8 cellular contexts compared by ENCODE assay signal in the genomic region with DNA sequence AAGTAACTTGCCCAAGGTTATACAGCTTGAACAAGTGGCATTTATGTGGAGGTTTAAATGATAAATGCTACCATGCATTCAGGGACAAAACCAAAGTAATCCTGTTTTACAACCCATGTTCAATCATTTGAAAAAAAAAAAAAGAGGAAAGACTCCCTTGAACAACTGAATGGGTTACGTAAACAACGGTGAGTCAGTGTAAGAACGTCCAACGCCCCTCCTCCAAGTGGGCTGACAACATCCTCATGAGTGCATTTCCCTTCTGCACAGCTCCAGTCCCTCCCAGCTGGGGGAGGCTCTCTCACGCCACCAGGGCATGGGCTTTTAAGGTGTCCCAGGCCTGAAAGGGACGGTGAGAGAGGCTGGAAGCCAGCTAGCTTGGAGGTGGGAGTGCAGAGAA.
A peak's percentile ranks its signal among the peaks of the same experiment; 100 is the strongest.
DNase-seq lines count a peak whose midpoint lies in the region; ATAC-seq and TF ChIP-seq lines count a peak whose summit lies in the region.

No MANE protein-coding gene starts in this region.

- no peaks in the 10 kb centered on the region for H3K9me3 Mint-ChIP-seq in activated CD4-positive, alpha-beta T cell treated with anti-CD3 and anti-CD28 coated beads for 36 hours (ENCODE audit: low read depth)
- H3K9me3 Mint-ChIP-seq in dendritic cell treated with granulocyte-macrophage colony-stimulating factor and Interleukin-4, amounts not matched to agents 40 ng/mL and 50 ng/mL, for 4 days: no peaks in the 10 kb centered on the region

- H3K4me3 Mint-ChIP-seq in activated CD4-positive, alpha-beta T cell treated with anti-CD3 and anti-CD28 coated beads for 36 hours: no peak overlapping the region
- peak overlapping the region; percentile 42 for H3K4me3 Mint-ChIP-seq in dendritic cell treated with granulocyte-macrophage colony-stimulating factor and Interleukin-4, amounts not matched to agents 40 ng/mL and 50 ng/mL, for 4 days

- peak; percentile 99 for ATAC-seq in activated CD4-positive, alpha-beta T cell treated with anti-CD3 and anti-CD28 coated beads for 36 hours
- ATAC-seq in lung (ENCODE audit: insufficient read depth, low FRiP score): peak; percentile 99
- no peak for ATAC-seq in HG03097 (IDR thresholded peaks at IDR 0.05; ENCODE audit: low FRiP score, unreplicated experiment)

- peaks cover 0 to 22% of the 10 kb centered on the region in 2 donors for H3K36me3 ChIP-seq in lung (ENCODE audit: control insufficient read depth in 2 of 2, insufficient read depth in 2 of 2, low read length in 2 of 2)

- H3K36me3 Mint-ChIP-seq in activated CD4-positive, alpha-beta T cell treated with anti-CD3 and anti-CD28 coated beads for 36 hours (ENCODE audit: low read depth): peaks cover 37% of the 10 kb centered on the region
- H3K36me3 Mint-ChIP-seq in dendritic cell treated with granulocyte-macrophage colony-stimulating factor and Interleukin-4, amounts not matched to agents 40 ng/mL and 50 ng/mL, for 4 days (ENCODE audit: low read depth): peaks cover 97% of the 10 kb centered on the region

- no peaks in the 10 kb centered on the region for H3K9me3 ChIP-seq in lung (ENCODE audit: control insufficient read depth in 2 of 2, insufficient read depth in 1 of 2, low read length in 1 of 2)

- no peak overlapping the region for H3K4me3 ChIP-seq in lung

- peaks cover 35% of the 10 kb centered on the region for H3K4me1 Mint-ChIP-seq in activated CD4-positive, alpha-beta T cell treated with anti-CD3 and anti-CD28 coated beads for 36 hours
- peaks cover 87% of the 10 kb centered on the region for H3K4me1 Mint-ChIP-seq in dendritic cell treated with granulocyte-macrophage colony-stimulating factor and Interleukin-4, amounts not matched to agents 40 ng/mL and 50 ng/mL, for 4 days (ENCODE audit: low read depth)

- 2 to 4% methylated on average over 6 of the region's 6 CpGs for WGBS in lung, 2 donors

- no peak for TF ChIP-seq CTCF in lung (IDR thresholded peaks at IDR 0.05; ENCODE audit: control extremely low read depth, extremely low read depth)

- peak overlapping the region; percentile 89 for H3K27ac Mint-ChIP-seq in activated CD4-positive, alpha-beta T cell treated with anti-CD3 and anti-CD28 coated beads for 36 hours
- peak overlapping the region; percentile 82 for H3K27ac Mint-ChIP-seq in dendritic cell treated with granulocyte-macrophage colony-stimulating factor and Interleukin-4, amounts not matched to agents 40 ng/mL and 50 ng/mL, for 4 days

- H3K27me3 Mint-ChIP-seq in activated CD4-positive, alpha-beta T cell treated with anti-CD3 and anti-CD28 coated beads for 36 hours: no peaks in the 10 kb centered on the region
- H3K27me3 Mint-ChIP-seq in dendritic cell treated with granulocyte-macrophage colony-stimulating factor and Interleukin-4, amounts not matched to agents 40 ng/mL and 50 ng/mL, for 4 days: no peaks in the 10 kb centered on the region

- intact Hi-C loops in activated CD4-positive, alpha-beta T cell treated with anti-CD3 and anti-CD28 coated beads for 36 hours (cut with DNase I, micrococcal nuclease): loop anchor here (2.0 to 10.0 kb wide), 3 partner anchors 34 to 610 kb away; no protein-coding TSS in a partner anchor
- intact Hi-C loops in dendritic cell treated with granulocyte-macrophage colony-stimulating factor and Interleukin-4, amounts not matched to agents 40 ng/mL and 50 ng/mL, for 4 days (cut with micrococcal nuclease): loop anchor here (5.0 kb wide), 1 partner anchor 38 kb away; no protein-coding TSS in a partner anchor

- H3K27ac ChIP-seq in lung (ENCODE audit: low read depth in 1 of 2, low read length in 1 of 2): peak overlapping the region; percentile 0 to 84

- CTCF ChIA-PET in activated CD4-positive, alpha-beta T cell treated with anti-CD3 and anti-CD28 coated beads for 36 hours (lab: Charles Lee): interaction anchor here (0.6 to 2.8 kb wide), 8 partner anchors 10 to 106 kb away, joined by 3 to 12 read pairs (median 4); no protein-coding TSS in a partner anchor

- POLR2A ChIA-PET in activated CD4-positive, alpha-beta T cell treated with anti-CD3 and anti-CD28 coated beads for 36 hours (lab: Charles Lee): interaction anchor here (0.6 to 1.3 kb wide), 4 partner anchors 16 to 1423 kb away, joined by 3 to 7 read pairs (median 4); no protein-coding TSS in a partner anchor

- no peaks in the 10 kb centered on the region for H3K27me3 ChIP-seq in lung (ENCODE audit: control insufficient read depth, insufficient read depth)

- peaks cover 6 to 10% of the 10 kb centered on the region in 2 donors for H3K4me1 ChIP-seq in lung (ENCODE audit: control insufficient read depth in 2 of 2, insufficient read depth in 2 of 2, low read length in 2 of 2)

- DNase-seq in DMS153 (lab: John Stamatoyannopoulos, UW) (peak; percentile 81), NCI-H2029 treated with DMSO at 0.1 percent for 48 hours (lab: John Stamatoyannopoulos, UW) (peak; percentile 78), lung (ENCODE audit: low spot score) (peak; percentile 90), NCI-H2107 treated with DMSO at 0.1 percent for 48 hours (lab: John Stamatoyannopoulos, UW; ENCODE audit: unreplicated experiment) (no peak)
- peak; percentile 87 for DNase-seq in activated CD4-positive, alpha-beta T cell treated with anti-CD3 and anti-CD28 coated beads for 36 hours
- DNase-seq in stimulated activated CD8-positive, alpha-beta memory T cell treated with anti-CD3 and anti-CD28 coated beads, Interleukin-15, amount 100 ng/mL, for 1 hour (ENCODE audit: low read depth): peak; percentile 46
